In the genomic region with DNA sequence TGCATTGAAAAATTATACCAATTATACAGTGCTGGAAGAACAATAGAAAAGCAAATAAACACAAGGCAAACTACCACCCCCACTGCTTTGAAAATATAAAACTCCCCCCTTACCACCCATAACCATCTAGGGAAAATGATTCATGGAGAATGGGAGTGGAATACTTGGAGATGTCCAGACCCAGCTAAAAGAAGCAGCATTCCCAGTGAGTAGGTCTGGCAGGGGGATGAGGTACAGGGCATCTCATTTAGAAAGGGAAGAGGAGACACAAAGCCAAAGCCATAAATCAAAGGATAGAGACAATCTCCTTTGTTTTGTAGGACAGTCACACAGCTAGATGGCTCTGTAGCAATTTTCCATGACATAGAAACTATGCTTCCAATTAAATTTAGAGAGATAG, we compare ENCODE assay signal across 1 cellular context.
TF ChIP-seq lines count a peak whose summit lies in the region.

No MANE protein-coding gene starts in this region.

TF ChIP-seq in IMR-90, 13 proteins besides CTCF, POLR2A, EP300 and RAD21 (continued from another document):
- TF ChIP-seq NFE2L2 (IDR thresholded peaks at IDR 0.05; ENCODE audit: low read depth, low read length) (no peak), CEBPB (IDR thresholded peaks at IDR 0.05; ENCODE audit: low read depth, low read length) (no peak), BHLHE40 (IDR thresholded peaks at IDR 0.05; ENCODE audit: low read depth, low read length) (no peak), MXI1 (IDR thresholded peaks at IDR 0.05; ENCODE audit: borderline replicate concordance, low read depth, low read length) (no peak), CHD1 (IDR thresholded peaks at IDR 0.05; ENCODE audit: low read depth, low read length) (no peak), MAFK (IDR thresholded peaks at IDR 0.05; ENCODE audit: low read depth, low read length) (no peak), RCOR1 (IDR thresholded peaks at IDR 0.05; ENCODE audit: insufficient replicate concordance, low read length) (no peak)
- TF ChIP-seq, protein P1, sequence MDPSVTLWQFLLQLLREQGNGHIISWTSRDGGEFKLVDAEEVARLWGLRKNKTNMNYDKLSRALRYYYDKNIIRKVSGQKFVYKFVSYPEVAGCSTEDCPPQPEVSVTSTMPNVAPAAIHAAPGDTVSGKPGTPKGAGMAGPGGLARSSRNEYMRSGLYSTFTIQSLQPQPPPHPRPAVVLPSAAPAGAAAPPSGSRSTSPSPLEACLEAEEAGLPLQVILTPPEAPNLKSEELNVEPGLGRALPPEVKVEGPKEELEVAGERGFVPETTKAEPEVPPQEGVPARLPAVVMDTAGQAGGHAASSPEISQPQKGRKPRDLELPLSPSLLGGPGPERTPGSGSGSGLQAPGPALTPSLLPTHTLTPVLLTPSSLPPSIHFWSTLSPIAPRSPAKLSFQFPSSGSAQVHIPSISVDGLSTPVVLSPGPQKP (IDR thresholded peaks at IDR 0.05; ENCODE audit: borderline replicate concordance, low read depth, low read length), result no peak
